ENCODE assay signal across 30 cellular contexts in genomic region chr4:74627093-74627492, GRCh38.
"Had no signal": no experiment of that assay in that cellular context is flagged by ENCODE, and none has a peak within 500 bp of the region (broad histone marks: within the 10 kb centered on the region; RNA-seq: fewer than 3 reads in every experiment).

No MANE protein-coding gene starts in this region.

- H3K4me3 Mint-ChIP-seq: activated CD4-positive, alpha-beta memory T cell treated with anti-CD3 and anti-CD28 coated beads, Interleukin-2, amount 10 ng/mL, durations not matched to agents 7 days and 5 days; activated CD8-positive, alpha-beta memory T cell treated with anti-CD3 and anti-CD28 coated beads, Interleukin-2, amount 10 ng/mL, durations not matched to agents 7 days and 5 days; activated naive CD8-positive, alpha-beta T cell treated with anti-CD3 and anti-CD28 coated beads for 36 hours; activated T-cell treated with anti-CD3 and anti-CD28 coated beads, Interleukin-2, amount 50 U/mL, for 72 hours; activated T-helper 17 cell treated with anti-CD3 and anti-CD28 coated beads, Interleukin-2, amount 50 U/mL, for 72 hours had no signal

- H3K27me3 ChIP-seq: brain microvascular endothelial cell had no signal

- H3K9me3 Mint-ChIP-seq: activated CD4-positive, alpha-beta memory T cell treated with anti-CD3 and anti-CD28 coated beads, Interleukin-2, amount 10 ng/mL, durations not matched to agents 7 days and 5 days; activated naive CD8-positive, alpha-beta T cell treated with anti-CD3 and anti-CD28 coated beads for 36 hours; activated T-cell treated with anti-CD3 and anti-CD28 coated beads, Interleukin-2, amount 50 U/mL, for 72 hours; activated T-helper 17 cell treated with anti-CD3 and anti-CD28 coated beads, Interleukin-2, amount 50 U/mL, for 72 hours had no signal

- ATAC-seq: activated CD8-positive, alpha-beta memory T cell treated with anti-CD3 and anti-CD28 coated beads, Interleukin-2, amount 10 ng/mL, durations not matched to agents 7 days and 5 days; activated T-cell treated with anti-CD3 and anti-CD28 coated beads, Interleukin-2, amount 50 U/mL, for 72 hours; activated T-helper 17 cell treated with anti-CD3 and anti-CD28 coated beads, Interleukin-2, amount 50 U/mL, for 72 hours had no signal

- H3K36me3 ChIP-seq: brain microvascular endothelial cell, WERI-Rb-1 had no signal

- H3K27me3 Mint-ChIP-seq: activated CD4-positive, alpha-beta memory T cell treated with anti-CD3 and anti-CD28 coated beads, Interleukin-2, amount 10 ng/mL, durations not matched to agents 7 days and 5 days; activated T-helper 17 cell treated with anti-CD3 and anti-CD28 coated beads, Interleukin-2, amount 50 U/mL, for 72 hours had no signal

- H3K36me3 Mint-ChIP-seq: activated CD8-positive, alpha-beta memory T cell treated with anti-CD3 and anti-CD28 coated beads, Interleukin-2, amount 10 ng/mL, durations not matched to agents 7 days and 5 days; activated naive CD8-positive, alpha-beta T cell treated with anti-CD3 and anti-CD28 coated beads for 36 hours had no signal

- DNase-seq: activated CD4-positive, alpha-beta memory T cell treated with anti-CD3 and anti-CD28 coated beads, Interleukin-2, amount 10 ng/mL, durations not matched to agents 7 days and 5 days; activated CD4-positive, alpha-beta T cell treated with anti-CD3 and anti-CD28 coated beads for 1 hour; activated CD4-positive, alpha-beta T cell treated with anti-CD3 and anti-CD28 coated beads for 48 hours; activated CD4-positive, CD25-positive, alpha-beta regulatory T cell; activated CD8-positive, alpha-beta memory T cell treated with anti-CD3 and anti-CD28 coated beads for 24 hours; activated CD8-positive, alpha-beta memory T cell treated with anti-CD3 and anti-CD28 coated beads, Interleukin-2, amount 10 ng/mL, durations not matched to agents 7 days and 5 days; activated effector memory CD4-positive, alpha-beta T cell treated with anti-CD3 and anti-CD28 coated beads, Interleukin-2, amount 50 U/mL, for 16 hours; activated naive CD4-positive, alpha-beta T cell; activated naive CD4-positive, alpha-beta T cell treated with anti-CD3 and anti-CD28 coated beads, Interleukin-2, amount 50 U/mL, for 16 hours; activated naive CD8-positive, alpha-beta T cell treated with anti-CD3 and anti-CD28 coated beads for 36 hours; activated T-cell treated with anti-CD3 and anti-CD28 coated beads, Interleukin-2, amount 50 U/mL, for 1 hour; activated T-cell treated with anti-CD3 and anti-CD28 coated beads, Interleukin-2, amount 50 U/mL, for 72 hours; amniotic stem cell; aorta; brain microvascular endothelial cell; central memory CD4-positive, alpha-beta T cell; NCI-H1092 treated with DMSO at 0.1 percent for 48 hours; NCI-H1417; NCI-H187 treated with DMSO at 0.1 percent for 48 hours; NCI-H2081; NCI-H226; NCI-H526; NCI-H748 treated with DMSO at 0.1 percent for 48 hours; NK-92 treated with Interleukin-12 subunit alpha and Interleukin-12 subunit beta, amount 100 ng/mL, for 24 hours; Right ventricle myocardium superior; SW 1271; T-helper 1 cell; T1000; WERI-Rb-1 had no signal

- H3K27ac Mint-ChIP-seq: activated CD4-positive, alpha-beta memory T cell treated with anti-CD3 and anti-CD28 coated beads, Interleukin-2, amount 10 ng/mL, durations not matched to agents 7 days and 5 days; activated CD8-positive, alpha-beta memory T cell treated with anti-CD3 and anti-CD28 coated beads, Interleukin-2, amount 10 ng/mL, durations not matched to agents 7 days and 5 days; activated naive CD8-positive, alpha-beta T cell treated with anti-CD3 and anti-CD28 coated beads for 36 hours; activated T-cell treated with anti-CD3 and anti-CD28 coated beads, Interleukin-2, amount 50 U/mL, for 72 hours; activated T-helper 17 cell treated with anti-CD3 and anti-CD28 coated beads, Interleukin-2, amount 50 U/mL, for 72 hours had no signal

- H3K27ac ChIP-seq: brain microvascular endothelial cell, WERI-Rb-1 had no signal

- H3K4me1 Mint-ChIP-seq: activated CD8-positive, alpha-beta memory T cell treated with anti-CD3 and anti-CD28 coated beads, Interleukin-2, amount 10 ng/mL, durations not matched to agents 7 days and 5 days had no signal
